17 cellular contexts compared by ENCODE assay signal in genomic region chr2:70743677-70744076, GRCh38. TPM values are rescaled to one million over a fixed set of nuclear protein-coding genes. Genes with fewer than 3 reads are reported as not detected.
DNase-seq lines count a peak whose midpoint lies in the region; ATAC-seq and TF ChIP-seq lines count a peak whose summit lies in the region.
"Had no signal": no experiment of that assay in that cellular context is flagged by ENCODE, and none has a peak within 500 bp of the region (broad histone marks: within the 10 kb centered on the region; RNA-seq: fewer than 3 reads in every experiment).

No MANE protein-coding gene starts in this region.

- no peak overlapping the region for H2BK15ac ChIP-seq in mesendoderm (replicated peaks; ENCODE audit: low read depth)

- no peak overlapping the region for H4K8ac ChIP-seq in mesendoderm (ENCODE audit: low read depth, low read length)

- peaks cover 69% of the 10 kb centered on the region for H3K4me1 Mint-ChIP-seq in WTC11
- H3K4me1 Mint-ChIP-seq in osteocyte (ENCODE audit: unreplicated experiment) = no peaks in the 10 kb centered on the region
- H3K4me1 Mint-ChIP-seq: CD8-positive, alpha-beta memory T cell had no signal

- H2AK5ac ChIP-seq in mesendoderm (ENCODE audit: low read length) = no peak overlapping the region

- H3K36me3 ChIP-seq in mesendoderm (ENCODE audit: control insufficient read depth, insufficient read depth, low read length) = no peaks in the 10 kb centered on the region
- H3K36me3 ChIP-seq: HAP-1 had no signal

- no peak overlapping the region for H4K5ac ChIP-seq in mesendoderm (ENCODE audit: low read length)

- H2BK120ac ChIP-seq in mesendoderm (ENCODE audit: low read depth, low read length) = no peak overlapping the region

- H3K4me1 ChIP-seq in mesendoderm (ENCODE audit: control insufficient read depth, low read depth, low read length) = peaks cover 3% of the 10 kb centered on the region
- H3K4me1 ChIP-seq: Caco-2 had no signal

- no peak overlapping the region for H3K18ac ChIP-seq in mesendoderm (ENCODE audit: low read length)

- H3K4ac ChIP-seq in mesendoderm (ENCODE audit: low read depth, low read length) = no peak overlapping the region

- peaks cover 10% of the 10 kb centered on the region for H3K79me1 ChIP-seq in mesendoderm (ENCODE audit: low read length)

- DNase-seq in NCI-H82 (lab: John Stamatoyannopoulos, UW) (peak; percentile 64), NCI-H82 treated with DMSO at 0.1 percent for 48 hours (lab: John Stamatoyannopoulos, UW; ENCODE audit: unreplicated experiment) (no peak), WTC11 (ENCODE audit: low spot score) (no peak), epithelial cell of esophagus (ENCODE audit: low read depth) (peak; percentile 22), mesendoderm (peak; percentile 51), NCI-H1092 (lab: John Stamatoyannopoulos, UW) (no peak), osteocyte (ENCODE audit: extremely low spot score, unreplicated experiment) (no peak)
- DNase-seq: AML-193; Caco-2; CD8-positive, alpha-beta memory T cell; DND-41; GOT3 had no signal

- no peak overlapping the region for H3K4me2 ChIP-seq in mesendoderm (ENCODE audit: low read length)
- H3K4me2 ChIP-seq: BLaER1 had no signal

- ATAC-seq in WTC11 = 0 out of 2 replicates have a peak, but pooled peaks have one; percentile 19
- no peak for ATAC-seq in GM19035 (IDR thresholded peaks at IDR 0.05; ENCODE audit: unreplicated experiment)

- H3K27me3 Mint-ChIP-seq in WTC11 (ENCODE audit: low read depth) = no peaks in the 10 kb centered on the region
- H3K27me3 Mint-ChIP-seq in osteocyte (ENCODE audit: unreplicated experiment) = peaks cover 14% of the 10 kb centered on the region

- no peaks in the 10 kb centered on the region for H3K27me3 ChIP-seq in mesendoderm (ENCODE audit: insufficient read depth, low read length, poor library complexity)
- H3K27me3 ChIP-seq: BLaER1 had no signal

- H3K23ac ChIP-seq in mesendoderm (ENCODE audit: low read length) = no peak overlapping the region

- POLR2A ChIA-PET in WTC11 (lab: Charles Lee) = no interaction called here

- H3K4me3 Mint-ChIP-seq in WTC11 (no peak overlapping the region), osteocyte (ENCODE audit: unreplicated experiment) (no peak overlapping the region)
- H3K4me3 Mint-ChIP-seq: CD8-positive, alpha-beta memory T cell had no signal

- H3K9me3 Mint-ChIP-seq in WTC11 (peaks cover 6% of the 10 kb centered on the region), osteocyte (ENCODE audit: unreplicated experiment) (no peaks in the 10 kb centered on the region)

- H3K9ac ChIP-seq in mesendoderm (ENCODE audit: low read length) = no peak overlapping the region
- H3K9ac ChIP-seq: BLaER1 had no signal

- TF ChIP-seq CTCF in WTC11 (IDR thresholded peaks at IDR 0.05) = no peak
- no peak for TF ChIP-seq CTCF in epithelial cell of esophagus (IDR thresholded peaks at IDR 0.05; ENCODE audit: insufficient read depth, low read depth, low read length, missing control alignments)
- TF ChIP-seq CTCF in osteocyte (IDR thresholded peaks at IDR 0.05) = no peak

- H2BK5ac ChIP-seq in mesendoderm (ENCODE audit: low read length) = no peak overlapping the region

- H3K27ac ChIP-seq in mesendoderm (ENCODE audit: low read depth, low read length) = no peak overlapping the region
- H3K27ac ChIP-seq: 22Rv1, BLaER1, HL-60 had no signal

- H3K56ac ChIP-seq in mesendoderm (ENCODE audit: low read length) = no peak overlapping the region

- H3K27ac Mint-ChIP-seq in WTC11 = no peak overlapping the region
- no peak overlapping the region for H3K27ac Mint-ChIP-seq in osteocyte (ENCODE audit: unreplicated experiment)

- H3K36me3 Mint-ChIP-seq in WTC11 = peaks cover 7% of the 10 kb centered on the region
- no peaks in the 10 kb centered on the region for H3K36me3 Mint-ChIP-seq in osteocyte (ENCODE audit: unreplicated experiment)
- H3K36me3 Mint-ChIP-seq: CD8-positive, alpha-beta memory T cell had no signal

- H3K4me3 ChIP-seq in epithelial cell of esophagus (ENCODE audit: low read length) = no peak overlapping the region
- no peak overlapping the region for H3K4me3 ChIP-seq in mesendoderm (ENCODE audit: low read length)
- H3K4me3 ChIP-seq: BLaER1, HAP-1 had no signal

- CTCF ChIA-PET in WTC11 (lab: Charles Lee) = interaction anchor here (0.8 to 1.3 kb wide), 2 partner anchors 25 to 27 kb away, joined by 3 to 4 read pairs; partner anchors contain the start of gene ADD2

- H3K79me2 ChIP-seq in mesendoderm (ENCODE audit: control insufficient read depth, insufficient read depth, low read length) = peaks cover 60% of the 10 kb centered on the region

TF ChIP-seq in WTC11, 78 proteins besides CTCF, POLR2A, EP300 and RAD21:
- no peak for TF ChIP-seq KAT7 (CRISPR knock-in tag; IDR thresholded peaks at IDR 0.05; ENCODE audit: borderline replicate concordance)
- peak; percentile 82 for TF ChIP-seq GTF2I (CRISPR knock-in tag; conservative IDR thresholded peaks at IDR 0.05)
TF ChIP-seq in WTC11: peak in this region for 1.

RNA-seq across cellular contexts. Expression of gene ADD2, which starts 24.3 kb away (rescaled TPM):
- total RNA-seq in WTC11 (2021) = 164 to 196 TPM (median 187 TPM) in 3 replicates
- 160 TPM for polyA plus RNA-seq in mesendoderm (2013, experiment 1 of 2)
- 173 TPM for polyA plus RNA-seq in mesendoderm (2013, experiment 2 of 2)
- not detected in 2 replicates for total RNA-seq in osteocyte
- total RNA-seq: Caco-2 had no signal

RNA-seq across cellular contexts. Expression of gene FIGLA, which starts 46.8 kb away (rescaled TPM):
- total RNA-seq in WTC11 (2021) (not detected in 3 replicates), osteocyte (not detected in 2 replicates)
- not detected for polyA plus RNA-seq in mesendoderm (2013, experiment 1 of 2)
- polyA plus RNA-seq in mesendoderm (2013, experiment 2 of 2) = not detected
- total RNA-seq: Caco-2; CD8-positive, alpha-beta memory T cell had no signal
- polyA plus RNA-seq: CD8-positive, alpha-beta memory T cell had no signal

Comparison
In these comparisons a context has a peak if more than half of its experiments do, and no peak if none do; other contexts are left out.
1. DNase-seq: peak in NCI-H82 (single experiment), epithelial cell of esophagus (single experiment) and mesendoderm (single experiment); none in NCI-H82 treated with DMSO at 0.1 percent for 48 hours (single experiment), WTC11 (single experiment), NCI-H1092 (single experiment) and osteocyte (single experiment).
2. RNA of gene ADD2, which starts 24.3 kb away (total RNA-seq): 164 to 196 TPM in WTC11; not detected in osteocyte; every median in the first group is over 100 times any median in the second.